Comparison of ENCODE assay signal across 17 cellular contexts in the genomic region with DNA sequence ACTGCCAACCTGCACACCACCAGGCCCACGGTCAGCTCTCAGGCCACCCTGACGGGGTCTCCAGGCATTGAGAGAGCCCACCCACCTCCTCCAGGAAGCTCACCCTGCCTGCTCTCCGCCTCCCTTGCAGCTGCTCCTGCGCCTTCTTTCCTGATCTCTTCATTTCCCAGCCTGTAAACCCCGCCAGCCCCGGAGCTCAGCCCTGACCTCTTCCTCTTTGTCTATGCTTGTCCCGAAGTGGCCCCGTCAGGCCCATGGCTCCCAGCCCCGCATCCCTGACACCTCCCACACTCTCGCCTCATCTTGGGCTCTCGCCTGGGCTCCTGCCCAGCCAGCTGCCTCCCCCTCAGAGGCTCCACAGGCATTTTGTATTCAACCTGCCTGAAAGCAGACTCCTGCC.
DNase-seq lines count a peak whose midpoint lies in the region; ATAC-seq, FAIRE-seq and TF ChIP-seq lines count a peak whose summit lies in the region.
"Had no signal": no experiment of that assay in that cellular context is flagged by ENCODE, and none has a peak within 500 bp of the region (broad histone marks: within the 10 kb centered on the region; RNA-seq: fewer than 3 reads in every experiment).

No MANE protein-coding gene starts in this region.

- no peaks in the 10 kb centered on the region for H3K27me3 ChIP-seq in right lobe of liver
- H3K27me3 ChIP-seq in HepG2 (ENCODE audit: control insufficient read depth in 1 of 2, insufficient read depth in 2 of 2, low read length in 2 of 2): peaks cover 0 to 7% of the 10 kb centered on the region in 2 experiments; a peak in 1 of 5 replicates
- H3K27me3 ChIP-seq in lower lobe of right lung (ENCODE audit: low read depth): no peaks in the 10 kb centered on the region
- no peaks in the 10 kb centered on the region for H3K27me3 ChIP-seq in MG63
- H3K27me3 ChIP-seq: upper lobe of left lung had no signal

- TF ChIP-seq CTCF in right lobe of liver (IDR thresholded peaks at IDR 0.05) (no peak), HepG2 (CRISPR knock-in tag; IDR thresholded peaks at IDR 0.05) (no peak), lower lobe of right lung (IDR thresholded peaks at IDR 0.05) (no peak)

- TF ChIP-seq RAD21 in HepG2 (CRISPR knock-in tag; IDR thresholded peaks at IDR 0.05): no peak

- ATAC-seq in right lobe of liver (peak; percentile 35 to 57 (median 45)), HepG2 (no peak), lower lobe of right lung (peak in 1 of 2 donors; percentile 31), HG02588 (IDR thresholded peaks at IDR 0.05; ENCODE audit: unreplicated experiment) (no peak)
- ATAC-seq: activated CD8-positive, alpha-beta memory T cell treated with anti-CD3 and anti-CD28 coated beads, Interleukin-2, amount 10 ng/mL, durations not matched to agents 7 days and 5 days had no signal

- DNase-seq in right lobe of liver: peak in 1 of 3 donors; percentile 50
- no peak for DNase-seq in HepG2 (ENCODE audit: low spot score)
- DNase-seq in lower lobe of right lung: peak; percentile 51
- DNase-seq in MG63: no peak
- DNase-seq in COR-L47 (lab: John Stamatoyannopoulos, UW): no peak
- DNase-seq in COLO829 (ENCODE audit: low spot score): no peak
- DNase-seq: activated CD8-positive, alpha-beta memory T cell treated with anti-CD3 and anti-CD28 coated beads, Interleukin-2, amount 10 ng/mL, durations not matched to agents 7 days and 5 days; GOT3; naive B cell; NCI-H1048 had no signal

- BruUV-seq in HepG2 (replicated peaks; lab: Mats Ljungman, UMichigan): no TSS peak

- peaks cover 26% of the 10 kb centered on the region for H3K27me3 Mint-ChIP-seq in dendritic cell treated with granulocyte-macrophage colony-stimulating factor and Interleukin-4, amounts not matched to agents 40 ng/mL and 50 ng/mL, for 4 days
- H3K27me3 Mint-ChIP-seq: activated CD8-positive, alpha-beta memory T cell treated with anti-CD3 and anti-CD28 coated beads, Interleukin-2, amount 10 ng/mL, durations not matched to agents 7 days and 5 days; activated naive CD4-positive, alpha-beta T cell treated with anti-CD3 and anti-CD28 coated beads, Interleukin-2, amount 50 U/mL, for 24 hours had no signal

- TF ChIP-seq EP300 in HepG2 (IDR thresholded peaks at IDR 0.05; ENCODE audit: low read depth in 2 of 2, low read length in 2 of 2) (no peak), HepG2 (CRISPR knock-in tag; IDR thresholded peaks at IDR 0.05; ENCODE audit: borderline replicate concordance) (no peak)

- H2AFZ ChIP-seq in HepG2 (ENCODE audit: low read length): no peak overlapping the region

- no peak overlapping the region for H3K9ac ChIP-seq in HepG2 (ENCODE audit: insufficient read depth, low read depth, low read length)

- peaks cover 47% of the 10 kb centered on the region for H3K4me1 Mint-ChIP-seq in dendritic cell treated with granulocyte-macrophage colony-stimulating factor and Interleukin-4, amounts not matched to agents 40 ng/mL and 50 ng/mL, for 4 days (ENCODE audit: low read depth)
- H3K4me1 Mint-ChIP-seq: activated naive CD4-positive, alpha-beta T cell treated with anti-CD3 and anti-CD28 coated beads, Interleukin-2, amount 50 U/mL, for 24 hours had no signal

- CTCF ChIA-PET in HepG2 (lab: Yijun Ruan, JAX; ENCODE audit: low intra/inter-chr PET ratio, low total read pairs): no interaction called here

- H3K4me2 ChIP-seq in HepG2 (ENCODE audit: low read depth, low read length): no peak overlapping the region

- H3K9me3 ChIP-seq in right lobe of liver (no peaks in the 10 kb centered on the region), HepG2 (ENCODE audit: low read length) (no peaks in the 10 kb centered on the region), lower lobe of right lung (no peaks in the 10 kb centered on the region), MG63 (no peaks in the 10 kb centered on the region)
- H3K9me3 ChIP-seq: upper lobe of left lung had no signal

- WGBS in right lobe of liver (ENCODE audit: insufficient coverage, low coverage, low lambda C conversion rate, missing lambda C conversion rate): 66% methylated on average over 8 of the region's 11 CpGs
- 61% methylated on average over 11 of the region's 11 CpGs for WGBS in HepG2 (ENCODE audit: low lambda C conversion rate)

- no peaks in the 10 kb centered on the region for H3K4me1 ChIP-seq in right lobe of liver
- no peaks in the 10 kb centered on the region; the same call in 1 of the 2 replicates for H3K4me1 ChIP-seq in HepG2 (ENCODE audit: insufficient read depth, low read length)
- H3K4me1 ChIP-seq in lower lobe of right lung: peaks cover 30% of the 10 kb centered on the region

- intact Hi-C loops in right lobe of liver (cut with DNase I): no loop called here
- intact Hi-C loops in HepG2 (cut with micrococcal nuclease; ENCODE audit: unreplicated experiment): no loop called here
- intact Hi-C loops in dendritic cell treated with granulocyte-macrophage colony-stimulating factor and Interleukin-4, amounts not matched to agents 40 ng/mL and 50 ng/mL, for 4 days (cut with micrococcal nuclease): no loop called here
- intact Hi-C loops in lower lobe of right lung (cut with DNase I): no loop called here

- no peak overlapping the region for H3K4me3 Mint-ChIP-seq in dendritic cell treated with granulocyte-macrophage colony-stimulating factor and Interleukin-4, amounts not matched to agents 40 ng/mL and 50 ng/mL, for 4 days
- H3K4me3 Mint-ChIP-seq: activated CD8-positive, alpha-beta memory T cell treated with anti-CD3 and anti-CD28 coated beads, Interleukin-2, amount 10 ng/mL, durations not matched to agents 7 days and 5 days; activated naive CD4-positive, alpha-beta T cell treated with anti-CD3 and anti-CD28 coated beads, Interleukin-2, amount 50 U/mL, for 24 hours had no signal

- peaks cover 22% of the 10 kb centered on the region for H3K36me3 Mint-ChIP-seq in dendritic cell treated with granulocyte-macrophage colony-stimulating factor and Interleukin-4, amounts not matched to agents 40 ng/mL and 50 ng/mL, for 4 days (ENCODE audit: low read depth)
- H3K36me3 Mint-ChIP-seq: activated CD8-positive, alpha-beta memory T cell treated with anti-CD3 and anti-CD28 coated beads, Interleukin-2, amount 10 ng/mL, durations not matched to agents 7 days and 5 days; activated naive CD4-positive, alpha-beta T cell treated with anti-CD3 and anti-CD28 coated beads, Interleukin-2, amount 50 U/mL, for 24 hours; naive B cell had no signal

- H3K27ac Mint-ChIP-seq in dendritic cell treated with granulocyte-macrophage colony-stimulating factor and Interleukin-4, amounts not matched to agents 40 ng/mL and 50 ng/mL, for 4 days: peak overlapping the region; percentile 7
- H3K27ac Mint-ChIP-seq: activated CD8-positive, alpha-beta memory T cell treated with anti-CD3 and anti-CD28 coated beads, Interleukin-2, amount 10 ng/mL, durations not matched to agents 7 days and 5 days; activated naive CD4-positive, alpha-beta T cell treated with anti-CD3 and anti-CD28 coated beads, Interleukin-2, amount 50 U/mL, for 24 hours had no signal

- H3K9me3 Mint-ChIP-seq in dendritic cell treated with granulocyte-macrophage colony-stimulating factor and Interleukin-4, amounts not matched to agents 40 ng/mL and 50 ng/mL, for 4 days: no peaks in the 10 kb centered on the region
- H3K9me3 Mint-ChIP-seq: activated naive CD4-positive, alpha-beta T cell treated with anti-CD3 and anti-CD28 coated beads, Interleukin-2, amount 50 U/mL, for 24 hours had no signal

- H3K79me2 ChIP-seq in HepG2 (ENCODE audit: insufficient read depth, low read length): no peaks in the 10 kb centered on the region

- H3K27ac ChIP-seq in right lobe of liver (no peak overlapping the region), HepG2 (ENCODE audit: extremely low read length, insufficient read depth, low read length) (no peak overlapping the region), lower lobe of right lung (no peak overlapping the region)
- H3K27ac ChIP-seq: upper lobe of left lung had no signal

- H4K20me1 ChIP-seq in HepG2 (ENCODE audit: insufficient read depth, low read length): no peaks in the 10 kb centered on the region

- peaks cover 0 to 7% (median 0%) of the 10 kb centered on the region in 4 donors for H3K36me3 ChIP-seq in right lobe of liver
- H3K36me3 ChIP-seq in HepG2 (replicated peaks in 1 of 2; ENCODE audit: control insufficient read depth in 1 of 2, insufficient read depth in 2 of 2, low read length in 2 of 2): no peaks in the 10 kb centered on the region
- H3K36me3 ChIP-seq in lower lobe of right lung: peaks cover 4% of the 10 kb centered on the region
- H3K36me3 ChIP-seq in MG63: no peaks in the 10 kb centered on the region

- POLR2A ChIA-PET in HepG2 (lab: Yijun Ruan, JAX): no interaction called here

- H3K4me3 ChIP-seq in right lobe of liver: no peak overlapping the region
- H3K4me3 ChIP-seq in HepG2 (replicated peaks in 1 of 3; ENCODE audit: insufficient read depth in 1 of 3, low read depth in 2 of 3, low read length in 3 of 3): no peak overlapping the region
- no peak overlapping the region for H3K4me3 ChIP-seq in lower lobe of right lung
- no peak overlapping the region for H3K4me3 ChIP-seq in MG63
- H3K4me3 ChIP-seq: upper lobe of left lung had no signal

- TF ChIP-seq POLR2A in right lobe of liver (IDR thresholded peaks at IDR 0.05) (no peak), HepG2 (IDR thresholded peaks at IDR 0.05; ENCODE audit: insufficient read depth in 1 of 2, low read depth in 2 of 2, low read length in 2 of 2) (no peak)

- FAIRE-seq in HepG2 (lab: Jason Lieb, UNC): no peak
- FAIRE-seq: colon, GM19239, TTC549 had no signal

- in situ Hi-C loops in HepG2 (cut with HindIII; ENCODE audit: extremely low pct_ligation_motif_present, low pct_unique_long_range_greater_than_20kb): no loop called here

TF ChIP-seq in HepG2, 621 proteins besides CTCF, POLR2A, EP300 and RAD21 (continues in another document):
- TF ChIP-seq NR2F1 (CRISPR knock-in tag; IDR thresholded peaks at IDR 0.05): no peak
- no peak for TF ChIP-seq ZNF333 (CRISPR knock-in tag; IDR thresholded peaks at IDR 0.05; ENCODE audit: borderline replicate concordance)
- no peak for TF ChIP-seq DNMT3B (CRISPR knock-in tag; conservative IDR thresholded peaks at IDR 0.05)

Comparison
In these comparisons a context has a peak if more than half of its experiments do, and no peak if none do; other contexts are left out.
1. ATAC-seq: peak in right lobe of liver (4 of 4); none in HepG2 (single experiment) and HG02588 (single experiment).